Comparison of ENCODE assay signal across 1 cellular context in the genomic region with DNA sequence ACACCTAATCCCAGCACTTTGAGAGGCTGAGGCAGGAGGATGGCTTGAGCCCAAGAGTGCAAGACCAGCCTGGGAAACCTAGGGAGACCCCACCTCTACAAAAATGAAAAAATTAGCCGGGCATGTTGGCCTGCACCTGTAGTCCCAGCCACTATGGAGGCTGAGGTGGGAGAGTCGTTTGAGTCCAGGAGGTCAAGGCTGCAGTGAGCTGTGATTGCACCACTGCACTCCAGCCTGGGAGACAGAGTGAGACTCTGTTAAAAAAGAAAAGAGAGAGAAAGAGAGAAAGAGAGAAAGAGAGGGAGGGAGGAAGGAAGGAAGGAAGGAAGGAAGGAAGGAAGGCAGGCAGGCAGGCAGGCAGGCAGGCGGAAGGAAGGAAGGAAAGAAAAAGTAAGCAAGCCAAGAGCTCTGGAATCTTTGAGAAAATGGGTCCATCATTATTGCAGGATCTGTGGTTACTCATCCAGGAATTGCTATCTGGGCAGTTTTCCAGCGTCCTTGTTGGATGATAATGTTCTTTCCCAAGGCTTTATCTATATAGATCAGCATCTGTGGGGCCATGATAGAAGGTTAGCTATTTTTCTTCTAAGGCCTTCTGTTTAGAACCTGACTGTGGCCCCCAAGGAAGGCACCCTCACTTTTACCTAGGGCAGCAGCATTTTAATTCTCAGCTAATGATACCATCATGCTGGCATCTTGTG.
A peak's percentile ranks its signal among the peaks of the same experiment; 100 is the strongest.
TF ChIP-seq lines count a peak whose summit lies in the region.

No MANE protein-coding gene starts in this region.

TF ChIP-seq in SK-N-SH, 30 proteins besides CTCF, POLR2A, EP300 and RAD21 (continued from another document):
- TF ChIP-seq FOXM1 (IDR thresholded peaks at IDR 0.05; ENCODE audit: low read depth), result no peak
- peak; percentile 36; the same call in 1 of the 2 replicates for TF ChIP-seq POLR2AphosphoS5 (IDR thresholded peaks at IDR 0.05; ENCODE audit: low read depth, low read length)
- no peak for TF ChIP-seq NRF1 (IDR thresholded peaks at IDR 0.05; ENCODE audit: low read depth, low read length)
- peak; percentile 86; the same call in 1 of the 2 replicates for TF ChIP-seq NFIC (IDR thresholded peaks at IDR 0.05; ENCODE audit: borderline replicate concordance)
- peak; percentile 79 for TF ChIP-seq TCF12 (IDR thresholded peaks at IDR 0.05)
